Comparison of ENCODE assay signal across 8 cellular contexts in genomic region chr9:96417610-96418073, GRCh38. TPM values are rescaled to one million over a fixed set of nuclear protein-coding genes. Genes with fewer than 3 reads are reported as not detected.
DNase-seq lines count a peak whose midpoint lies in the region; ATAC-seq and TF ChIP-seq lines count a peak whose summit lies in the region.

No MANE protein-coding gene starts in this region.

- intact Hi-C loops in mucosa of descending colon (cut with DNase I, micrococcal nuclease): no loop called here

- no peaks in the 10 kb centered on the region for H3K9me3 ChIP-seq in mucosa of descending colon

- ATAC-seq in mucosa of descending colon: no peak

- H3K36me3 ChIP-seq in mucosa of descending colon (ENCODE audit: low read depth): no peaks in the 10 kb centered on the region

- DNase-seq in NCI-H748 (lab: John Stamatoyannopoulos, UW; ENCODE audit: unreplicated experiment) (peak; percentile 58), NCI-H748 treated with DMSO at 0.1 percent for 48 hours (lab: John Stamatoyannopoulos, UW) (no peak), RPMI8226 (peak; percentile 21), coronary artery (ENCODE audit: low spot score) (peak; percentile 75), mucosa of descending colon (peak; percentile 30 to 76 (median 67)), ureter (ENCODE audit: low spot score) (peak; percentile 54), ACHN (no peak), mucosa of gallbladder (ENCODE audit: low spot score) (no peak)

- in situ Hi-C loops in ACHN (cut with HindIII; ENCODE audit: low pct_ligation_motif_present, low pct_unique_long_range_greater_than_20kb, low sequenced_read_pairs): no loop called here

- H3K4me3 ChIP-seq in coronary artery (peak overlapping the region; percentile 77), mucosa of descending colon (peak overlapping the region; percentile 71)

- TF ChIP-seq CTCF in coronary artery (IDR thresholded peaks at IDR 0.05): no peak
- no peak for TF ChIP-seq CTCF in mucosa of descending colon (IDR thresholded peaks at IDR 0.05)

- peak overlapping the region; percentile 98 to 100 for H3K27ac ChIP-seq in coronary artery

- peaks cover 15% of the 10 kb centered on the region for H3K4me1 ChIP-seq in mucosa of descending colon (ENCODE audit: low read depth)

RNA-seq across cellular contexts. Expression of gene ZNF367, which starts 0.5 kb away (rescaled TPM):
- 1 to 10 TPM; 1.4 to 5.1 (median 2.6) TPM for total RNA-seq in mucosa of descending colon
- total RNA-seq in ureter: 1.8 TPM
- 2.2 TPM for total RNA-seq in mucosa of gallbladder

RNA-seq across cellular contexts. Expression of gene HABP4, which starts 32.3 kb away (rescaled TPM):
- 10 to 100 TPM in 1 of 3 donors, 1 to 10 TPM in 2; 2.5 to 14.1 (median 3.8) TPM for total RNA-seq in mucosa of descending colon
- total RNA-seq in ureter: 13.4 TPM
- total RNA-seq in mucosa of gallbladder: 17.4 TPM

RNA-seq across cellular contexts. Expression of gene SLC35D2, which starts 34.1 kb away (rescaled TPM):
- total RNA-seq in mucosa of descending colon: 100 to 1,000 TPM in 1 of 3 donors, 10 to 100 TPM in 2; 53.5 to 112 (median 82.8) TPM
- 26.0 TPM for total RNA-seq in ureter
- total RNA-seq in mucosa of gallbladder: 70.0 TPM

Comparison
In these comparisons a context has a peak if more than half of its experiments do, and no peak if none do; other contexts are left out.
1. DNase-seq: peak in NCI-H748 (single experiment), RPMI8226 (single experiment), coronary artery (single experiment), mucosa of descending colon (3 of 3) and ureter (single experiment); none in NCI-H748 treated with DMSO at 0.1 percent for 48 hours (single experiment), ACHN (single experiment) and mucosa of gallbladder (single experiment).